ENCODE assay signal across 26 cellular contexts in the genomic region with DNA sequence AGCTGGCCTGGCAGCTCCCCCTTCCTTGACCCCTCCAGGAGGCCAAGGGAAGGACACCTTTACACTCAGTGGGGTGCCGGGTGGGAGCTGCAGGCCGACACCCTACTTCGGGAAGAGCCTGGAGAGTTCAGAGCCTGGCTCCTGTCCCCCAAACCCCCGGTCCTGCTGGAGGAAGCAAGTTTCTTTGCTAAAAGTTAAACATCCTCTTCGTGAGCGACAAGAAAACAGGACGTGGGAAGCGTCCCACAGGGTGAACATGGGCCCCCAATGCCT. TPM values are rescaled to one million over a fixed set of nuclear protein-coding genes. Genes with fewer than 3 reads are reported as not detected.
DNase-seq lines count a peak whose midpoint lies in the region; ATAC-seq and TF ChIP-seq lines count a peak whose summit lies in the region.
"Had no signal": no experiment of that assay in that cellular context is flagged by ENCODE, and none has a peak within 500 bp of the region (broad histone marks: within the 10 kb centered on the region; RNA-seq: fewer than 3 reads in every experiment).

No MANE protein-coding gene starts in this region.

- H3K9ac ChIP-seq in mesenchymal stem cell (ENCODE audit: low read length) (peak overlapping the region; percentile 13), PC-3 (ENCODE audit: low read length) (no peak overlapping the region)
- H3K9ac ChIP-seq: KMS-11 had no signal

- CTCF ChIA-PET in MCF 10A (lab: Yijun Ruan, JAX) = interaction anchor here (0.6 to 2.1 kb wide), 10 partner anchors 8 to 120 kb away, joined by 3 to 8 read pairs (median 4); no protein-coding TSS in a partner anchor
- CTCF ChIA-PET in PC-3 (lab: Charles Lee) = interaction anchor here (0.7 kb wide), 1 partner anchor 8 kb away, joined by 4 read pairs; no protein-coding TSS in a partner anchor

- peak overlapping the region; percentile 7 for H4K8ac ChIP-seq in mesenchymal stem cell (ENCODE audit: low read length)

- peak overlapping the region in 1 of 2 experiments; percentile 28 for H3K4ac ChIP-seq in mesenchymal stem cell (ENCODE audit: low read depth in 1 of 2, low read length in 2 of 2)

- H3K9me3 Mint-ChIP-seq in MCF 10A (ENCODE audit: unreplicated experiment) (no peaks in the 10 kb centered on the region), brain (peaks cover 0 to 16% (median 0%) of the 10 kb centered on the region in 5 experiments), natural killer cell (no peaks in the 10 kb centered on the region)
- H3K9me3 Mint-ChIP-seq: activated T-helper 2 cell treated with anti-CD3 and anti-CD28 coated beads, Interferon-gamma antibody, Interleukin-2, Interleukin-4, amounts not matched to agents 10 μg/mL and 5 μg/mL and 100 μg/mL, durations not matched to agents 14 hours and 24 hours and 36 hours; memory B cell; stimulated activated effector memory CD8-positive, alpha-beta T cell treated with anti-CD3 and anti-CD28 coated beads, Interleukin-12 subunit alpha, Interleukin-12 subunit beta, amount 100 ng/mL, for 72 hours had no signal

- H3K4me3 ChIP-seq in breast epithelium (no peak overlapping the region), mesenchymal stem cell (ENCODE audit: insufficient read depth in 1 of 2, low read depth in 1 of 2, low read length in 2 of 2) (no peak overlapping the region), PC-3 (ENCODE audit: low read length) (no peak overlapping the region)
- H3K4me3 ChIP-seq: upper lobe of right lung had no signal

- H3K27me3 ChIP-seq in breast epithelium = peaks cover 0 to 26% of the 10 kb centered on the region in 2 donors
- H3K27me3 ChIP-seq in mesenchymal stem cell (ENCODE audit: control insufficient read depth in 1 of 2, insufficient read depth in 1 of 2, low read length in 2 of 2) = peaks cover 0 to 13% of the 10 kb centered on the region in 2 experiments
- no peaks in the 10 kb centered on the region for H3K27me3 ChIP-seq in PC-3 (ENCODE audit: low read length)
- H3K27me3 ChIP-seq: upper lobe of right lung had no signal

- no peak overlapping the region for H2BK15ac ChIP-seq in mesenchymal stem cell (ENCODE audit: low read depth, poor library complexity, severe bottlenecking)

- H4K20me1 ChIP-seq in PC-3 (ENCODE audit: low read length) = peaks cover 10% of the 10 kb centered on the region; the same call in 1 of the 2 replicates

- H3K36me3 Mint-ChIP-seq in MCF 10A (ENCODE audit: insufficient read depth, unreplicated experiment) (peaks cover 19% of the 10 kb centered on the region), brain (peaks cover 8% of the 10 kb centered on the region), natural killer cell (no peaks in the 10 kb centered on the region)

- TF ChIP-seq CTCF in MCF 10A (IDR thresholded peaks at IDR 0.05; ENCODE audit: unreplicated experiment) (no peak), breast epithelium (IDR thresholded peaks at IDR 0.05) (no peak), brain (conservative IDR thresholded peaks at IDR 0.05) (no peak), natural killer cell (IDR thresholded peaks at IDR 0.05) (no peak), PC-3 (conservative IDR thresholded peaks at IDR 0.05; ENCODE audit: low read depth, low read length) (no peak)

- ATAC-seq in HG03457 (IDR thresholded peaks at IDR 0.05; ENCODE audit: unreplicated experiment) (no peak), natural killer cell (no peak), PC-3 (no peak)
- ATAC-seq: stimulated activated effector memory CD8-positive, alpha-beta T cell treated with anti-CD3 and anti-CD28 coated beads, Interleukin-12 subunit alpha, Interleukin-12 subunit beta, amount 100 ng/mL, for 72 hours; upper lobe of right lung had no signal

- no peaks in the 10 kb centered on the region for H3K27me3 Mint-ChIP-seq in MCF 10A (ENCODE audit: insufficient read depth, unreplicated experiment)
- H3K27me3 Mint-ChIP-seq in brain = peaks cover 3% of the 10 kb centered on the region
- no peaks in the 10 kb centered on the region for H3K27me3 Mint-ChIP-seq in natural killer cell (ENCODE audit: low read depth in 2 of 2)
- H3K27me3 Mint-ChIP-seq: memory B cell had no signal

- DNase-seq in MCF 10A (ENCODE audit: unreplicated experiment) = no peak
- no peak for DNase-seq in breast epithelium (ENCODE audit: low spot score in 2 of 2)
- no peak for DNase-seq in mesenchymal stem cell
- no peak for DNase-seq in GDM1 (lab: John Stamatoyannopoulos, UW)
- no peak for DNase-seq in natural killer cell
- DNase-seq in PC-3 = no peak
- DNase-seq: activated CD4-positive, alpha-beta T cell treated with anti-CD3 and anti-CD28 coated beads for 4 hours; activated naive CD4-positive, alpha-beta T cell treated with anti-CD3 and anti-CD28 coated beads, Interleukin-2, amount 50 U/mL, for 16 hours; DMS79; hypothalamus; MM.1S; NCI-H1105 treated with DMSO at 0.1 percent for 48 hours; NCI-H2081; NCI-H2227 treated with DMSO at 0.1 percent for 48 hours; NCI-H526 treated with DMSO at 0.1 percent for 48 hours; NK-92 treated with Interleukin-12 subunit alpha and Interleukin-12 subunit beta, amount 100 ng/mL, for 24 hours; Right ventricle myocardium superior; T-helper 9 cell; upper lobe of right lung had no signal

- H3K18ac ChIP-seq in mesenchymal stem cell (ENCODE audit: low read depth in 1 of 2, low read length in 2 of 2) = peak overlapping the region; percentile 40 to 59

- H2BK12ac ChIP-seq in mesenchymal stem cell (ENCODE audit: low read length in 2 of 2) = no peak overlapping the region

- no peaks in the 10 kb centered on the region for H3K79me1 ChIP-seq in mesenchymal stem cell (replicated peaks; ENCODE audit: low read length, poor library complexity, severe bottlenecking)

- no peak overlapping the region for H4K91ac ChIP-seq in mesenchymal stem cell (ENCODE audit: low read length)

- H3K4me1 ChIP-seq in breast epithelium (no peaks in the 10 kb centered on the region), mesenchymal stem cell (ENCODE audit: control insufficient read depth, insufficient read depth, low read depth, low read length) (peaks cover 21% of the 10 kb centered on the region), PC-3 (ENCODE audit: insufficient read depth, low read length) (peaks cover 19% of the 10 kb centered on the region)
- H3K4me1 ChIP-seq: upper lobe of right lung had no signal

- H3K27ac Mint-ChIP-seq in MCF 10A (ENCODE audit: low read depth, unreplicated experiment) = peak overlapping the region; percentile 26
- H3K27ac Mint-ChIP-seq in brain = peak overlapping the region in 4 of 5 experiments; percentile 38 to 97 (median 82)
- H3K27ac Mint-ChIP-seq in natural killer cell = no peak overlapping the region
- H3K27ac Mint-ChIP-seq: activated T-helper 2 cell treated with anti-CD3 and anti-CD28 coated beads, Interferon-gamma antibody, Interleukin-2, Interleukin-4, amounts not matched to agents 10 μg/mL and 5 μg/mL and 100 μg/mL, durations not matched to agents 14 hours and 24 hours and 36 hours; memory B cell; stimulated activated effector memory CD8-positive, alpha-beta T cell treated with anti-CD3 and anti-CD28 coated beads, Interleukin-12 subunit alpha, Interleukin-12 subunit beta, amount 100 ng/mL, for 72 hours had no signal

- H3K23ac ChIP-seq in mesenchymal stem cell (ENCODE audit: low read length in 2 of 2) = no peak overlapping the region

- peak overlapping the region; percentile 51 for H2AK5ac ChIP-seq in mesenchymal stem cell (ENCODE audit: low read length, severe bottlenecking)

- H3K4me3 Mint-ChIP-seq in MCF 10A (ENCODE audit: unreplicated experiment) (no peak overlapping the region), brain (no peak overlapping the region), natural killer cell (no peak overlapping the region)
- H3K4me3 Mint-ChIP-seq: memory B cell; stimulated activated effector memory CD8-positive, alpha-beta T cell treated with anti-CD3 and anti-CD28 coated beads, Interleukin-12 subunit alpha, Interleukin-12 subunit beta, amount 100 ng/mL, for 72 hours had no signal

- H3K14ac ChIP-seq in mesenchymal stem cell (ENCODE audit: low read length in 2 of 2) = no peak overlapping the region

- H3K4me1 Mint-ChIP-seq in MCF 10A (ENCODE audit: insufficient read depth, unreplicated experiment) = peaks cover 17% of the 10 kb centered on the region
- H3K4me1 Mint-ChIP-seq in brain = peaks cover 35% of the 10 kb centered on the region
- H3K4me1 Mint-ChIP-seq in natural killer cell = peaks cover 21 to 48% of the 10 kb centered on the region in 2 donors

- no peak overlapping the region for H2BK5ac ChIP-seq in mesenchymal stem cell (ENCODE audit: low read depth, low read length, poor library complexity, severe bottlenecking)

- H3K27ac ChIP-seq in breast epithelium (peak overlapping the region in 1 of 2 donors; percentile 48), mesenchymal stem cell (ENCODE audit: low read length, poor library complexity, severe bottlenecking) (peak overlapping the region; percentile 54), PC-3 (ENCODE audit: low read length) (no peak overlapping the region)
- H3K27ac ChIP-seq: KMS-11, upper lobe of right lung had no signal

- H3K79me2 ChIP-seq in PC-3 (ENCODE audit: low read length) = peaks cover 42% of the 10 kb centered on the region

- H3K36me3 ChIP-seq in breast epithelium (no peaks in the 10 kb centered on the region), mesenchymal stem cell (ENCODE audit: control insufficient read depth in 1 of 2, insufficient read depth in 2 of 2, low read depth in 1 of 2, low read length in 2 of 2) (peaks cover 2 to 8% of the 10 kb centered on the region in 2 experiments), PC-3 (ENCODE audit: low read depth, low read length) (no peaks in the 10 kb centered on the region; the same call in 1 of the 2 replicates)
- H3K36me3 ChIP-seq: upper lobe of right lung had no signal

- no peaks in the 10 kb centered on the region for H3F3A ChIP-seq in PC-3 (ENCODE audit: low read length, unreplicated experiment)

- H2AFZ ChIP-seq in mesenchymal stem cell (ENCODE audit: low read depth, low read length) (peak overlapping the region; percentile 42), PC-3 (ENCODE audit: low read length) (no peak overlapping the region)

- intact Hi-C loops in MCF 10A (cut with micrococcal nuclease) = no loop called here
- intact Hi-C loops in breast epithelium (cut with DNase I; ENCODE audit: low total_unique reads) = no loop called here
- intact Hi-C loops in natural killer cell (cut with micrococcal nuclease) = no loop called here
- intact Hi-C loops in PC-3 (cut with micrococcal nuclease) = no loop called here

- H2BK120ac ChIP-seq in mesenchymal stem cell (ENCODE audit: low read depth, low read length) = no peak overlapping the region

- 51% methylated on average over 8 of the region's 8 CpGs for WGBS in mesenchymal stem cell

- H3K4me2 ChIP-seq in mesenchymal stem cell (ENCODE audit: low read length, poor library complexity, severe bottlenecking) = no peak overlapping the region
- H3K4me2 ChIP-seq in PC-3 (ENCODE audit: low read length) = no peak overlapping the region
- H3K4me2 ChIP-seq: KMS-11 had no signal

- no peaks in the 10 kb centered on the region for H3K9me2 ChIP-seq in PC-3 (replicated peaks; ENCODE audit: low read length)

- no peaks in the 10 kb centered on the region for H3K9me3 ChIP-seq in breast epithelium
- H3K9me3 ChIP-seq in mesenchymal stem cell (ENCODE audit: control insufficient read depth, low read length) = no peaks in the 10 kb centered on the region
- no peaks in the 10 kb centered on the region for H3K9me3 ChIP-seq in PC-3 (ENCODE audit: low read length)
- H3K9me3 ChIP-seq: upper lobe of right lung had no signal

- no peak for TF ChIP-seq POLR2A in breast epithelium (IDR thresholded peaks at IDR 0.05)

- POLR2A ChIA-PET in MCF 10A (lab: Yijun Ruan, JAX) (interaction anchor here (0.8 to 2.4 kb wide), 3 partner anchors 12 to 66 kb away, joined by 4 to 10 read pairs (median 4); a partner anchor contains a TSS), PC-3 (lab: Charles Lee; ENCODE audit: unreplicated experiment) (no interaction called here)

- BruUV-seq in MCF 10A (replicated peaks; lab: Mats Ljungman, UMichigan) = no TSS peak
- no TSS peak for BruUV-seq in PC-3 (replicated peaks; lab: Mats Ljungman, UMichigan)

RNA-seq across cellular contexts. Expression of a gene that starts 2.3 kb away (rescaled TPM):
- total RNA-seq in MCF 10A (2022) = 92.5 and 107 TPM in 2 replicates
- total RNA-seq in breast epithelium = 10 to 100 TPM; 31.8 to 55.4 (median 34.8) TPM
- polyA plus RNA-seq in brain (ENCODE audit: insufficient read depth, low read depth, low replicate concordance) = 48.7 TPM
- polyA plus RNA-seq in mesenchymal stem cell (2013, experiment 1 of 2) = 52.9 TPM
- 53.1 TPM for polyA plus RNA-seq in mesenchymal stem cell (2013, experiment 2 of 2)
- 10 to 100 TPM; 62.4 to 75.3 (median 67.3) TPM for total RNA-seq in natural killer cell
- total RNA-seq in PC-3 (2014; rRNA removed) = 175 and 189 TPM in 2 replicates

RNA-seq across cellular contexts. Expression of a gene that starts 3.6 kb away (rescaled TPM):
- total RNA-seq in MCF 10A (2022) = 1.4 and 2.6 TPM in 2 replicates
- 10 to 100 TPM in 1 of 3 donors, 1 to 10 TPM in 1, under 1 TPM in 1; 0.96 to 12.1 (median 3.8) TPM for total RNA-seq in breast epithelium
- 26.5 TPM for polyA plus RNA-seq in brain (ENCODE audit: insufficient read depth, low read depth, low replicate concordance)
- polyA plus RNA-seq in mesenchymal stem cell (2013, experiment 1 of 2) = 12.1 TPM
- 12.8 TPM for polyA plus RNA-seq in mesenchymal stem cell (2013, experiment 2 of 2)
- 10 to 100 TPM; 20.3 to 25.1 (median 24.7) TPM for total RNA-seq in natural killer cell
- 1.6 and 2.4 TPM in 2 replicates for total RNA-seq in PC-3 (2014; rRNA removed)
- total RNA-seq: HT1080 had no signal

RNA-seq across cellular contexts. Expression of a gene that starts 35.1 kb away (rescaled TPM):
- total RNA-seq in MCF 10A (2022) (29.2 and 39.0 TPM in 2 replicates), breast epithelium (10 to 100 TPM; 12.1 to 22.1 (median 17.0) TPM), natural killer cell (10 to 100 TPM; 29.6 to 33.1 (median 31.1) TPM), PC-3 (2014; rRNA removed) (38.9 and 48.3 TPM in 2 replicates)
- 15.9 TPM for polyA plus RNA-seq in brain (ENCODE audit: insufficient read depth, low read depth, low replicate concordance)
- 12.1 TPM for polyA plus RNA-seq in mesenchymal stem cell (2013, experiment 1 of 2)
- 12.5 TPM for polyA plus RNA-seq in mesenchymal stem cell (2013, experiment 2 of 2)

RNA-seq across cellular contexts. Expression of a gene that starts 48.0 kb away (rescaled TPM):
- total RNA-seq in MCF 10A (2022) = 66.9 and 102 TPM in 2 replicates
- 10 to 100 TPM; 20.3 to 22.0 (median 20.6) TPM for total RNA-seq in breast epithelium
- 131 TPM for polyA plus RNA-seq in brain (ENCODE audit: insufficient read depth, low read depth, low replicate concordance)
- 98.9 TPM for polyA plus RNA-seq in mesenchymal stem cell (2013, experiment 1 of 2)
- polyA plus RNA-seq in mesenchymal stem cell (2013, experiment 2 of 2) = 97.3 TPM
- 100 to 1,000 TPM in 1 of 3 donors, 10 to 100 TPM in 2; 91.6 to 115 (median 97.6) TPM for total RNA-seq in natural killer cell
- 307 and 324 TPM in 2 replicates for total RNA-seq in PC-3 (2014; rRNA removed)

Comparison
In these comparisons a context has a peak if more than half of its experiments do, and no peak if none do; other contexts are left out.
1. H3K27ac Mint-ChIP-seq: peak in MCF 10A (single experiment) and brain (4 of 5); none in natural killer cell (0 of 2).